In the genomic region with DNA sequence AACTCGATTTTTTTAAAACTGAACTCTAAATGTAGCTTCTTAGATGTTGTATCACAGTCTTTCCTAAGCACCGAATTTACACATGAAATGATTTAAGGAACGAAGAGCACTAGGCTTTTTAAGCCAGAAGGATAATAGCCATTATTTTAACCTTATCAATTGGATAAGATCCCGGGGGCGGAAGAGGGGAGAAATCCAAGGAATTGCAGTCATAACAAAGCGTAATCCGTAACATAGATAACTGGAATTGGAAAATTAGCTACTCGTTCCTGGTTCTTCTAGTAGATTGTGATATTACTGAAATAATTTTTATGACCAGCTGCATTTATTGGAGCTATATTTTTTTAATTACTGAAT, we compare ENCODE assay signal across 8 cellular contexts. TPM values are rescaled to one million over a fixed set of nuclear protein-coding genes. Genes with fewer than 3 reads are reported as not detected.
A peak's percentile ranks its signal among the peaks of the same experiment; 100 is the strongest.
DNase-seq lines count a peak whose midpoint lies in the region; ATAC-seq and TF ChIP-seq lines count a peak whose summit lies in the region.

No MANE protein-coding gene starts in this region.

- H3K4me3 ChIP-seq in BE2C (ENCODE audit: low read depth, low read length) = peak overlapping the region; percentile 74
- peak overlapping the region; percentile 74 for H3K4me3 ChIP-seq in Karpas-422 (ENCODE audit: low read length)
- peak overlapping the region; percentile 79 for H3K4me3 ChIP-seq in colonic mucosa

- peaks cover 28% of the 10 kb centered on the region for H3K4me1 Mint-ChIP-seq in nephron

- no peak for DNase-seq in BE2C
- no peak for DNase-seq in Karpas-422
- no peak for DNase-seq in colonic mucosa
- no peak for DNase-seq in NCI-H345 (lab: John Stamatoyannopoulos, UW)
- no peak for DNase-seq in activated CD4-positive, CD25-positive, alpha-beta regulatory T cell (lab: John Stamatoyannopoulos, UW)

- H4K20me1 ChIP-seq in Karpas-422 (ENCODE audit: insufficient read depth, low read depth, low read length) = no peaks in the 10 kb centered on the region

- no peaks in the 10 kb centered on the region for H3K9me3 ChIP-seq in BE2C
- no peaks in the 10 kb centered on the region for H3K9me3 ChIP-seq in Karpas-422 (ENCODE audit: low read length)
- no peaks in the 10 kb centered on the region for H3K9me3 ChIP-seq in colonic mucosa

- peaks cover 31% of the 10 kb centered on the region for H3K79me2 ChIP-seq in Karpas-422 (ENCODE audit: low read length)

- H3K9ac ChIP-seq in Karpas-422 (ENCODE audit: low read length) (peak overlapping the region; percentile 80), colonic mucosa (ENCODE audit: low read depth in 2 of 2, low read length in 2 of 2) (peak overlapping the region in 1 of 2 donors; percentile 70)

- H3K27ac Mint-ChIP-seq in nephron = peak overlapping the region; percentile 69 to 99 (median 91)

- intact Hi-C loops in colonic mucosa (cut with DNase I) = loop anchor here (10.0 kb wide), 1 partner anchor 167 kb away; the partner anchor contains the start of gene RPE

- ATAC-seq in GM18858 (IDR thresholded peaks at IDR 0.05; ENCODE audit: unreplicated experiment) = no peak
- no peak for ATAC-seq in GM21717 (IDR thresholded peaks at IDR 0.05; ENCODE audit: unreplicated experiment)

- no peaks in the 10 kb centered on the region for H3K9me3 Mint-ChIP-seq in nephron

- H3K4me1 ChIP-seq in BE2C (no peaks in the 10 kb centered on the region; the same call in 1 of the 2 replicates), Karpas-422 (ENCODE audit: low read length) (peaks cover 37% of the 10 kb centered on the region), colonic mucosa (peaks cover 5% of the 10 kb centered on the region)

- no peaks in the 10 kb centered on the region for H3K36me3 Mint-ChIP-seq in nephron (ENCODE audit: low read depth)

- H3K27me3 Mint-ChIP-seq in nephron (ENCODE audit: low read depth) = peaks cover 3% of the 10 kb centered on the region

- peak overlapping the region; percentile 89 for H3K4me2 ChIP-seq in Karpas-422 (ENCODE audit: low read depth, low read length, poor library complexity, severe bottlenecking)

- H3K9me2 ChIP-seq in Karpas-422 (replicated peaks; ENCODE audit: insufficient read depth, low read length) = no peaks in the 10 kb centered on the region

- no peaks in the 10 kb centered on the region for H3K27me3 ChIP-seq in BE2C
- no peaks in the 10 kb centered on the region for H3K27me3 ChIP-seq in Karpas-422 (ENCODE audit: low read length)
- no peaks in the 10 kb centered on the region for H3K27me3 ChIP-seq in colonic mucosa

- peak overlapping the region; percentile 99; the same call in 1 of the 2 replicates for H2AFZ ChIP-seq in Karpas-422 (ENCODE audit: low read length)

- TF ChIP-seq CTCF in BE2C (IDR thresholded peaks at IDR 0.05; ENCODE audit: low read depth, low read length) = no peak
- no peak for TF ChIP-seq CTCF in colonic mucosa (IDR thresholded peaks at IDR 0.05)
- TF ChIP-seq CTCF in nephron (IDR thresholded peaks at IDR 0.05; ENCODE audit: unreplicated experiment in 3 of 3) = no peak

- peak overlapping the region; percentile 86 to 95 (median 92) for H3K4me3 Mint-ChIP-seq in nephron

- no peak overlapping the region for H3K27ac ChIP-seq in Karpas-422 (ENCODE audit: low read length)
- H3K27ac ChIP-seq in colonic mucosa = peak overlapping the region; percentile 99

- no peaks in the 10 kb centered on the region for H3K36me3 ChIP-seq in BE2C
- H3K36me3 ChIP-seq in Karpas-422 (ENCODE audit: insufficient read depth, low read length) = no peaks in the 10 kb centered on the region
- no peaks in the 10 kb centered on the region for H3K36me3 ChIP-seq in colonic mucosa

RNA-seq across cellular contexts. Expression of gene KANSL1L, which starts 1.0 kb away (rescaled TPM):
- polyA plus RNA-seq in BE2C (2012; ENCODE audit: insufficient read depth, insufficient read length, low read depth) = 4.7 TPM
- 11.3 and 26.1 TPM in 2 replicates for total RNA-seq in Karpas-422 (2014; rRNA removed; shearing (Covaris generic); ENCODE audit: low replicate concordance)
- total RNA-seq in colonic mucosa = 1 to 10 TPM; 5.9 to 7.7 TPM

RNA-seq across cellular contexts. Expression of gene ACADL, which starts 53.0 kb away (rescaled TPM):
- polyA plus RNA-seq in BE2C (2012; ENCODE audit: insufficient read depth, insufficient read length, low read depth) = not detected
- not detected in 2 replicates for total RNA-seq in Karpas-422 (2014; rRNA removed; shearing (Covaris generic); ENCODE audit: low replicate concordance)
- under 1 TPM in 1 of 2 donors, not detected in 1; 0.12 TPM for total RNA-seq in colonic mucosa
